8 cellular contexts compared by ENCODE assay signal in genomic region chr22:36065462-36065774, GRCh38. TPM values are rescaled to one million over a fixed set of nuclear protein-coding genes. Genes with fewer than 3 reads are reported as not detected.
A peak's percentile ranks its signal among the peaks of the same experiment; 100 is the strongest.
DNase-seq lines count a peak whose midpoint lies in the region; TF ChIP-seq lines count a peak whose summit lies in the region.

No MANE protein-coding gene starts in this region.

- H3K27ac ChIP-seq in 22Rv1 (peak overlapping the region; percentile 52), cingulate gyrus (ENCODE audit: low read depth, low read length) (peak overlapping the region; percentile 88)

- H3K4me3 ChIP-seq in LNCaP clone FGC (ENCODE audit: low read depth, low read length) (peak overlapping the region; percentile 54), mononuclear cell (ENCODE audit: low read length) (peak overlapping the region; percentile 23)

- H3K4me1 ChIP-seq in mononuclear cell (ENCODE audit: insufficient read depth, low read length), result peaks cover 12% of the 10 kb centered on the region

- TF ChIP-seq CTCF in 22Rv1 (IDR thresholded peaks at IDR 0.05) (no peak), LNCaP clone FGC (IDR thresholded peaks at IDR 0.05; ENCODE audit: control insufficient read depth, extremely low read depth, insufficient read depth) (no peak)

- DNase-seq in LNCaP clone FGC (ENCODE audit: low read depth) (no peak), dermis blood vessel endothelial cell (no peak), NCI-H146 treated with DMSO at 0.1 percent for 48 hours (lab: John Stamatoyannopoulos, UW; ENCODE audit: unreplicated experiment) (no peak), NCI-H1092 (lab: John Stamatoyannopoulos, UW) (no peak), OCI-M1 (lab: John Stamatoyannopoulos, UW) (no peak)

- H3K27me3 ChIP-seq in mononuclear cell (ENCODE audit: insufficient read depth, low read length), result peaks cover 3% of the 10 kb centered on the region

- no peaks in the 10 kb centered on the region for H3K9me3 ChIP-seq in mononuclear cell (ENCODE audit: low read depth, low read length)

RNA-seq across cellular contexts. Expression of gene RBFOX2, which starts 36.8 kb away (rescaled TPM):
- total RNA-seq in mononuclear cell (0.42 TPM), dermis blood vessel endothelial cell (107 and 149 TPM in 2 replicates)

Comparison
In these comparisons a context has a peak if more than half of its experiments do, and no peak if none do; other contexts are left out.
1. RNA of gene RBFOX2, which starts 36.8 kb away (total RNA-seq): 107 to 149 TPM in dermis blood vessel endothelial cell; 0.42 TPM in mononuclear cell (single experiment); every median in the first group is over 10 times any median in the second.